8 cellular contexts compared by ENCODE assay signal in the genomic region with DNA sequence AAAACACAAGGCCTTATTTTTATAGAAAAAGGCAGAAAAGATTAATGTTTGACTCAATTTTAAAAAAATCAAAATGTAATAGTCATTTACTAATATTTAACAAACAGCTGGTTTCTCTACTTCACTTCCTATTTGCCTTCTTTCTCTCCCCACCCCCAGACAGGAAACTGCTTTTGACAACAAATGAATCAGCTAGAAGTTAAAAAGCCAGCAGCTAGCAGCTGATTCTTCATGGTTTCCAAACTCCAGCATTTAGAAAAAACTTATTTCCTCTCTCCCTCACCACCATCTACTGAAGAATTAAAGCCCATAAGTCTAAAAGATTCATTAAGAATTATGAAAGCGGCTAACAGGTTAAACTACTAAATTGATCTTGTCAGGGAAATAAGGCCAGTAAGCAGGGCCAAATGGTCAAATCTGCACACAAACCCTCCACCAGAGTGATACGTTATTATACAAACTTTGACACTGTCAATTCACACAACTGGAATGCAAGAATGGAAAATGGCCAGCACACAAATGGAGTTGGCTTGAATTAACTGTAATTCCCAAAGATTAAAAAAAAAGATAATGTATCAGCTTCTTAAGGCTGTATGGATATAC. TPM values are rescaled to one million over a fixed set of nuclear protein-coding genes. Genes with fewer than 3 reads are reported as not detected.
DNase-seq lines count a peak whose midpoint lies in the region; ATAC-seq and TF ChIP-seq lines count a peak whose summit lies in the region.

No MANE protein-coding gene starts in this region.

- no peak for TF ChIP-seq CTCF in HFF-Myc (IDR thresholded peaks at IDR 0.05; ENCODE audit: low read depth, low read length, missing control alignments)

- peak overlapping the region; percentile 70 for H3K4me3 Mint-ChIP-seq in dendritic cell treated with granulocyte-macrophage colony-stimulating factor and Interleukin-4, amounts not matched to agents 40 ng/mL and 50 ng/mL, for 4 days
- peak overlapping the region in 7 of 8 donors; percentile 31 to 84 (median 55) for H3K4me3 Mint-ChIP-seq in naive B cell

- H3K27ac Mint-ChIP-seq in dendritic cell treated with granulocyte-macrophage colony-stimulating factor and Interleukin-4, amounts not matched to agents 40 ng/mL and 50 ng/mL, for 4 days: peak overlapping the region; percentile 83
- peak overlapping the region in 5 of 6 donors; percentile 71 to 93 (median 86) for H3K27ac Mint-ChIP-seq in naive B cell

- H3K9me3 Mint-ChIP-seq in dendritic cell treated with granulocyte-macrophage colony-stimulating factor and Interleukin-4, amounts not matched to agents 40 ng/mL and 50 ng/mL, for 4 days: no peaks in the 10 kb centered on the region
- H3K9me3 Mint-ChIP-seq in naive B cell: no peaks in the 10 kb centered on the region

- no peaks in the 10 kb centered on the region for H3K27me3 Mint-ChIP-seq in dendritic cell treated with granulocyte-macrophage colony-stimulating factor and Interleukin-4, amounts not matched to agents 40 ng/mL and 50 ng/mL, for 4 days
- H3K27me3 Mint-ChIP-seq in naive B cell: no peaks in the 10 kb centered on the region

- peaks cover 67% of the 10 kb centered on the region for H3K36me3 Mint-ChIP-seq in dendritic cell treated with granulocyte-macrophage colony-stimulating factor and Interleukin-4, amounts not matched to agents 40 ng/mL and 50 ng/mL, for 4 days (ENCODE audit: low read depth)
- H3K36me3 Mint-ChIP-seq in naive B cell: no peaks in the 10 kb centered on the region

- no peak for ATAC-seq in naive B cell (ENCODE audit: low read depth in 2 of 2)
- ATAC-seq in GM21619 (IDR thresholded peaks at IDR 0.05; ENCODE audit: unreplicated experiment): no peak

- H3K4me3 ChIP-seq in HFF-Myc (replicated peaks; ENCODE audit: low read depth, low read length): peak overlapping the region; percentile 60

- peaks cover 33% of the 10 kb centered on the region for H3K4me1 Mint-ChIP-seq in dendritic cell treated with granulocyte-macrophage colony-stimulating factor and Interleukin-4, amounts not matched to agents 40 ng/mL and 50 ng/mL, for 4 days (ENCODE audit: low read depth)
- peaks cover 42 to 57% (median 51%) of the 10 kb centered on the region in 3 donors for H3K4me1 Mint-ChIP-seq in naive B cell

- intact Hi-C loops in dendritic cell treated with granulocyte-macrophage colony-stimulating factor and Interleukin-4, amounts not matched to agents 40 ng/mL and 50 ng/mL, for 4 days (cut with micrococcal nuclease): no loop called here

- DNase-seq in NCI-H510A treated with DMSO at 0.1 percent for 48 hours (lab: John Stamatoyannopoulos, UW): peak; percentile 42
- DNase-seq in NCI-H510A (lab: John Stamatoyannopoulos, UW): no peak
- no peak for DNase-seq in HFF-Myc (ENCODE audit: extremely low read depth, low read depth)
- DNase-seq in RPMI8226: peak; percentile 69
- peak; percentile 31 for DNase-seq in naive B cell
- DNase-seq in NCI-H187 treated with DMSO at 0.1 percent for 48 hours (lab: John Stamatoyannopoulos, UW): no peak

RNA-seq across cellular contexts. Expression of gene WDR26, which starts 4.0 kb away (rescaled TPM):
- 1 to 10 TPM; 2.0 to 5.8 (median 4.9) TPM for polyA plus RNA-seq in naive B cell (ENCODE audit: low read depth in 6 of 6)

Comparison
In these comparisons a context has a peak if more than half of its experiments do, and no peak if none do; other contexts are left out.
1. DNase-seq: peak in NCI-H510A treated with DMSO at 0.1 percent for 48 hours (single experiment), RPMI8226 (single experiment) and naive B cell (single experiment); none in NCI-H510A (single experiment), HFF-Myc (single experiment) and NCI-H187 treated with DMSO at 0.1 percent for 48 hours (single experiment).